ENCODE assay signal across 8 cellular contexts in genomic region chr19:4186087-4186993, GRCh38. TPM values are rescaled to one million over a fixed set of nuclear protein-coding genes. Genes with fewer than 3 reads are reported as not detected.
DNase-seq lines count a peak whose midpoint lies in the region; ATAC-seq and TF ChIP-seq lines count a peak whose summit lies in the region.

No MANE protein-coding gene starts in this region.

- no peak for TF ChIP-seq POLR2A in thyroid gland (IDR thresholded peaks at IDR 0.05)

- H3K27me3 Mint-ChIP-seq in Calu3 (ENCODE audit: unreplicated experiment): peaks cover 28% of the 10 kb centered on the region

- peaks cover 8% of the 10 kb centered on the region for H3K79me2 ChIP-seq in osteoblast (ENCODE audit: insufficient read depth, low read length)

- TF ChIP-seq CTCF in Calu3 (IDR thresholded peaks at IDR 0.05; ENCODE audit: unreplicated experiment) (peak; percentile 83), fibroblast of villous mesenchyme (IDR thresholded peaks at IDR 0.05; ENCODE audit: insufficient read depth, low read depth, low read length) (peak; percentile 88), osteoblast (IDR thresholded peaks at IDR 0.05; ENCODE audit: extremely low read depth, low read depth, low read length) (peak; percentile 91), thyroid gland (IDR thresholded peaks at IDR 0.05) (peak; percentile 28 to 67 (median 46))

- H3K4me3 Mint-ChIP-seq in Calu3 (ENCODE audit: low read depth, unreplicated experiment): no peak overlapping the region

- H3K9me3 ChIP-seq in osteoblast (ENCODE audit: low read depth, low read length): no peaks in the 10 kb centered on the region
- H3K9me3 ChIP-seq in thyroid gland: no peaks in the 10 kb centered on the region

- CTCF ChIA-PET in Calu3 (lab: Charles Lee): interaction anchor here (0.6 to 1.0 kb wide), 2 partner anchors 46 to 334 kb away, joined by 3 read pairs; no protein-coding TSS in a partner anchor

- H3K27me3 ChIP-seq in osteoblast (ENCODE audit: insufficient read depth, low read length) (no peaks in the 10 kb centered on the region), thyroid gland (no peaks in the 10 kb centered on the region)

- H3K4me2 ChIP-seq in osteoblast (ENCODE audit: insufficient read depth, low read length): no peak overlapping the region

- 34 to 35% methylated on average over 22 of the region's 22 CpGs for WGBS in thyroid gland, 2 donors

- intact Hi-C loops in Calu3 (cut with micrococcal nuclease; ENCODE audit: unreplicated experiment) (loop anchor here (10.0 kb wide), 1 partner anchor 132 kb away; no protein-coding TSS in a partner anchor), thyroid gland (cut with DNase I) (loop anchor here (10.0 kb wide), 1 partner anchor 202 kb away; the partner anchor contains the start of gene EEF2)

- in situ Hi-C loops in KBM-7 (cut with MboI; ENCODE audit: low pct_unique_long_range_greater_than_20kb, low sequenced_read_pairs): no loop called here

- H3K4me3 ChIP-seq in fibroblast of villous mesenchyme (ENCODE audit: low read depth, low read length) (no peak overlapping the region), osteoblast (ENCODE audit: insufficient read depth, low read length) (no peak overlapping the region), thyroid gland (replicated peaks in 1 of 3) (no peak overlapping the region)

- H2AFZ ChIP-seq in osteoblast (ENCODE audit: low read length): no peak overlapping the region

- DNase-seq in Calu3 (peak; percentile 85), KBM-7 (peak; percentile 87), RPMI7951 (ENCODE audit: low read depth) (peak; percentile 64), activated T-helper 1 cell treated with Interleukin-2 at 50 U/mL for 16 hours (ENCODE audit: low read depth) (peak; percentile 58), fibroblast of villous mesenchyme (ENCODE audit: low read depth) (peak; percentile 70), osteoblast (ENCODE audit: insufficient read length, low spot score, missing footprints) (peak; percentile 95), thyroid gland (peak; percentile 46 to 62)

- H3K27ac ChIP-seq in osteoblast (ENCODE audit: low read depth, low read length) (no peak overlapping the region), thyroid gland (no peak overlapping the region)

- no TSS peak for BruUV-seq in Calu3 (replicated peaks; lab: Mats Ljungman, UMichigan)

- H3K9me3 Mint-ChIP-seq in Calu3 (ENCODE audit: low read depth, unreplicated experiment): no peaks in the 10 kb centered on the region

- peaks cover 20% of the 10 kb centered on the region for H3K36me3 Mint-ChIP-seq in Calu3 (ENCODE audit: insufficient read depth, unreplicated experiment)

- H3K4me1 Mint-ChIP-seq in Calu3 (ENCODE audit: low read depth, unreplicated experiment): peaks cover 2% of the 10 kb centered on the region

- no peaks in the 10 kb centered on the region for H4K20me1 ChIP-seq in osteoblast (ENCODE audit: insufficient read depth, low read length)

- ATAC-seq in HG03025 (IDR thresholded peaks at IDR 0.05; ENCODE audit: low FRiP score, unreplicated experiment): no peak

- H3K4me1 ChIP-seq in osteoblast (ENCODE audit: insufficient read depth, low read length): peaks cover 7% of the 10 kb centered on the region
- H3K4me1 ChIP-seq in thyroid gland: peaks cover 11 to 12% of the 10 kb centered on the region in 2 donors

- no peak overlapping the region for H3K27ac Mint-ChIP-seq in Calu3 (ENCODE audit: unreplicated experiment)

- no peaks in the 10 kb centered on the region for H3K36me3 ChIP-seq in osteoblast (ENCODE audit: insufficient read depth, low read length)
- H3K36me3 ChIP-seq in thyroid gland: no peaks in the 10 kb centered on the region

RNA-seq across cellular contexts. Expression of gene ANKRD24, which starts 3.9 kb away (rescaled TPM):
- 0.76 and 1.4 TPM in 2 replicates for total RNA-seq in Calu3 (2022)
- under 0.01 and 0.12 TPM in 2 replicates for total RNA-seq in RPMI7951 (2014; rRNA removed; shearing (Covaris generic))
- under 0.01 and 0.43 TPM in 2 replicates for total RNA-seq in fibroblast of villous mesenchyme
- 0.29 and 0.72 TPM in 2 replicates for total RNA-seq in osteoblast
- 1 to 10 TPM in 1 of 4 donors, under 1 TPM in 3; 0.54 to 1.2 (median 0.77) TPM for total RNA-seq in thyroid gland

RNA-seq across cellular contexts. Expression of gene SIRT6, which starts 4.0 kb away (rescaled TPM):
- 22.9 and 26.6 TPM in 2 replicates for total RNA-seq in Calu3 (2022)
- 11.5 and 28.4 TPM in 2 replicates for total RNA-seq in RPMI7951 (2014; rRNA removed; shearing (Covaris generic))
- 10.4 and 10.6 TPM in 2 replicates for total RNA-seq in fibroblast of villous mesenchyme
- total RNA-seq in osteoblast: 8.3 and 16.3 TPM in 2 replicates
- 10 to 100 TPM; 11.9 to 39.3 (median 20.0) TPM for total RNA-seq in thyroid gland

RNA-seq across cellular contexts. Expression of gene CREB3L3, which starts 32.9 kb away (rescaled TPM):
- total RNA-seq in Calu3 (2022): 0.14 and 0.44 TPM in 2 replicates
- total RNA-seq in RPMI7951 (2014; rRNA removed; shearing (Covaris generic)): not detected in 2 replicates
- not detected in 2 replicates for total RNA-seq in fibroblast of villous mesenchyme
- not detected in 2 replicates for total RNA-seq in osteoblast
- total RNA-seq in thyroid gland: not detected

RNA-seq across cellular contexts. Expression of gene EBI3, which starts 43.0 kb away (rescaled TPM):
- 1.2 and 1.6 TPM in 2 replicates for total RNA-seq in Calu3 (2022)
- 0.39 and 1.1 TPM in 2 replicates for total RNA-seq in RPMI7951 (2014; rRNA removed; shearing (Covaris generic))
- total RNA-seq in fibroblast of villous mesenchyme: 1.3 TPM in 1 of 2 replicates, not detected in the other
- total RNA-seq in osteoblast: not detected in 2 replicates
- 1 to 10 TPM in 3 of 4 donors, under 1 TPM in 1; 0.49 to 4.5 (median 2.0) TPM for total RNA-seq in thyroid gland
